10 cellular contexts compared by ENCODE assay signal in genomic region chr1:21277178-21277577, GRCh38. TPM values are rescaled to one million over a fixed set of nuclear protein-coding genes. Genes with fewer than 3 reads are reported as not detected.
DNase-seq lines count a peak whose midpoint lies in the region; ATAC-seq and TF ChIP-seq lines count a peak whose summit lies in the region.
"Had no signal": no experiment of that assay in that cellular context is flagged by ENCODE, and none has a peak within 500 bp of the region (broad histone marks: within the 10 kb centered on the region; RNA-seq: fewer than 3 reads in every experiment).

No MANE protein-coding gene starts in this region.

- no peaks in the 10 kb centered on the region for H3K9me3 Mint-ChIP-seq in activated CD8-positive, alpha-beta T cell treated with anti-CD3 and anti-CD28 coated beads for 36 hours
- H3K9me3 Mint-ChIP-seq in Calu3 (ENCODE audit: low read depth, unreplicated experiment), result no peaks in the 10 kb centered on the region

- peaks cover 57% of the 10 kb centered on the region for H3K4me1 Mint-ChIP-seq in activated CD8-positive, alpha-beta T cell treated with anti-CD3 and anti-CD28 coated beads for 36 hours (ENCODE audit: low read depth)
- H3K4me1 Mint-ChIP-seq in Calu3 (ENCODE audit: low read depth, unreplicated experiment), result peaks cover 10% of the 10 kb centered on the region

- no peak overlapping the region for H3K4me3 Mint-ChIP-seq in activated CD8-positive, alpha-beta T cell treated with anti-CD3 and anti-CD28 coated beads for 36 hours
- no peak overlapping the region for H3K4me3 Mint-ChIP-seq in Calu3 (ENCODE audit: low read depth, unreplicated experiment)
- H3K4me3 Mint-ChIP-seq: B cell had no signal

- TF ChIP-seq CTCF in activated CD8-positive, alpha-beta T cell treated with anti-CD3 and anti-CD28 coated beads for 36 hours (IDR thresholded peaks at IDR 0.05), result no peak
- TF ChIP-seq CTCF in heart left ventricle (IDR thresholded peaks at IDR 0.05) (no peak), parathyroid adenoma (IDR thresholded peaks at IDR 0.05) (no peak), Calu3 (IDR thresholded peaks at IDR 0.05; ENCODE audit: unreplicated experiment) (no peak)

- H3K36me3 ChIP-seq in heart left ventricle (peaks cover 0 to 30% (median 8%) of the 10 kb centered on the region in 9 donors), parathyroid adenoma (ENCODE audit: control insufficient read depth, insufficient read depth, low read length) (no peaks in the 10 kb centered on the region)

- no peak overlapping the region for H2AFZ ChIP-seq in parathyroid adenoma

- H3K4me3 ChIP-seq in heart left ventricle, result peak overlapping the region in 2 of 12 donors; percentile 32 to 42
- no peak overlapping the region for H3K4me3 ChIP-seq in parathyroid adenoma (ENCODE audit: low read depth, low read length)

- peak overlapping the region; percentile 17 for H3K27ac Mint-ChIP-seq in activated CD8-positive, alpha-beta T cell treated with anti-CD3 and anti-CD28 coated beads for 36 hours
- no peak overlapping the region for H3K27ac Mint-ChIP-seq in Calu3 (ENCODE audit: unreplicated experiment)
- H3K27ac Mint-ChIP-seq: B cell had no signal

- no peak overlapping the region for H3K4me2 ChIP-seq in parathyroid adenoma (ENCODE audit: low read length)

- intact Hi-C loops in activated CD8-positive, alpha-beta T cell treated with anti-CD3 and anti-CD28 coated beads for 36 hours (cut with micrococcal nuclease), result no loop called here
- intact Hi-C loops in heart left ventricle (cut with DNase I), result no loop called here
- intact Hi-C loops in Calu3 (cut with micrococcal nuclease; ENCODE audit: unreplicated experiment), result no loop called here

- H3K36me3 Mint-ChIP-seq in activated CD8-positive, alpha-beta T cell treated with anti-CD3 and anti-CD28 coated beads for 36 hours (ENCODE audit: low read depth), result peaks cover 40% of the 10 kb centered on the region
- H3K36me3 Mint-ChIP-seq in Calu3 (ENCODE audit: insufficient read depth, unreplicated experiment), result peaks cover 24% of the 10 kb centered on the region

- H3K9me3 ChIP-seq in heart left ventricle (no peaks in the 10 kb centered on the region), parathyroid adenoma (ENCODE audit: control insufficient read depth, low read length) (no peaks in the 10 kb centered on the region)

- no peak for ATAC-seq in activated CD8-positive, alpha-beta T cell treated with anti-CD3 and anti-CD28 coated beads for 36 hours
- ATAC-seq in heart left ventricle (peak; percentile 8 to 55 (median 28)), HG03457 (IDR thresholded peaks at IDR 0.05; ENCODE audit: unreplicated experiment) (no peak), GM19467 (IDR thresholded peaks at IDR 0.05; ENCODE audit: unreplicated experiment) (no peak)

- H3K27me3 ChIP-seq in heart left ventricle (no peaks in the 10 kb centered on the region), parathyroid adenoma (ENCODE audit: control insufficient read depth, insufficient read depth, low read length) (no peaks in the 10 kb centered on the region)

- no peak for TF ChIP-seq POLR2A in heart left ventricle (IDR thresholded peaks at IDR 0.05)

- H3K27me3 Mint-ChIP-seq in activated CD8-positive, alpha-beta T cell treated with anti-CD3 and anti-CD28 coated beads for 36 hours, result no peaks in the 10 kb centered on the region
- no peaks in the 10 kb centered on the region for H3K27me3 Mint-ChIP-seq in Calu3 (ENCODE audit: unreplicated experiment)
- H3K27me3 Mint-ChIP-seq: B cell had no signal

- CTCF ChIA-PET in activated CD8-positive, alpha-beta T cell treated with anti-CD3 and anti-CD28 coated beads for 36 hours (lab: Charles Lee), result interaction anchor here (1.3 kb wide), 1 partner anchor 68 kb away, joined by 3 read pairs; no protein-coding TSS in a partner anchor
- CTCF ChIA-PET in Calu3 (lab: Charles Lee), result interaction anchor here (0.6 to 0.7 kb wide), 2 partner anchors 49 to 83 kb away, joined by 4 to 5 read pairs; no protein-coding TSS in a partner anchor

- H3K27ac ChIP-seq in heart left ventricle, result peak overlapping the region; percentile 68 to 98 (median 92)
- peak overlapping the region; percentile 63 for H3K27ac ChIP-seq in parathyroid adenoma

- 0 to 27% (median 15%) methylated on average over 7 of the region's 7 CpGs for WGBS in heart left ventricle, 4 donors

- peaks cover 8 to 88% (median 72%) of the 10 kb centered on the region in 12 donors for H3K4me1 ChIP-seq in heart left ventricle
- no peaks in the 10 kb centered on the region for H3K4me1 ChIP-seq in parathyroid adenoma

- no peak overlapping the region for H3K9ac ChIP-seq in parathyroid adenoma

- no TSS peak for BruUV-seq in Calu3 (replicated peaks; lab: Mats Ljungman, UMichigan)

- POLR2A ChIA-PET in activated CD8-positive, alpha-beta T cell treated with anti-CD3 and anti-CD28 coated beads for 36 hours (lab: Charles Lee), result interaction anchor here (0.7 to 1.1 kb wide), 2 partner anchors 15 to 16 kb away, joined by 3 read pairs; no protein-coding TSS in a partner anchor

- peak; percentile 48 for DNase-seq in Ammon's horn (ENCODE audit: low spot score)
- no peak for DNase-seq in activated CD8-positive, alpha-beta T cell treated with anti-CD3 and anti-CD28 coated beads for 36 hours
- DNase-seq in heart left ventricle, result peak in 3 of 5 donors; percentile 47 to 72 (median 62)
- DNase-seq in Calu3, result no peak
- no peak for DNase-seq in NCI-H774 (lab: John Stamatoyannopoulos, UW)
- DNase-seq: activated CD8-positive, alpha-beta memory T cell treated with anti-CD3 and anti-CD28 coated beads, Interleukin-2, amount 50 U/mL, for 48 hours had no signal

- no peaks in the 10 kb centered on the region for H3K79me2 ChIP-seq in parathyroid adenoma

RNA-seq across cellular contexts. Expression of gene ECE1, which starts 13.1 kb away (rescaled TPM):
- total RNA-seq in activated CD8-positive, alpha-beta T cell treated with anti-CD3 and anti-CD28 coated beads for 36 hours, result 100 to 1,000 TPM; 118 to 127 TPM
- total RNA-seq in heart left ventricle (100 to 1,000 TPM in 1 of 9 donors, 10 to 100 TPM in 8; 37.3 to 140 (median 59.4) TPM), Calu3 (2022) (83.0 and 101 TPM in 2 replicates)
- polyA plus RNA-seq in heart left ventricle, result 10 to 100 TPM; 38.4 to 61.3 TPM

Comparison
In these comparisons a context has a peak if more than half of its experiments do, and no peak if none do; other contexts are left out.
1. DNase-seq: peak in Ammon's horn (single experiment) and heart left ventricle (3 of 5); none in activated CD8-positive, alpha-beta T cell treated with anti-CD3 and anti-CD28 coated beads for 36 hours (single experiment), Calu3 (single experiment) and NCI-H774 (single experiment).
2. ATAC-seq: peak in heart left ventricle (4 of 4); none in activated CD8-positive, alpha-beta T cell treated with anti-CD3 and anti-CD28 coated beads for 36 hours (single experiment), HG03457 (single experiment) and GM19467 (single experiment).